In the genomic region with DNA sequence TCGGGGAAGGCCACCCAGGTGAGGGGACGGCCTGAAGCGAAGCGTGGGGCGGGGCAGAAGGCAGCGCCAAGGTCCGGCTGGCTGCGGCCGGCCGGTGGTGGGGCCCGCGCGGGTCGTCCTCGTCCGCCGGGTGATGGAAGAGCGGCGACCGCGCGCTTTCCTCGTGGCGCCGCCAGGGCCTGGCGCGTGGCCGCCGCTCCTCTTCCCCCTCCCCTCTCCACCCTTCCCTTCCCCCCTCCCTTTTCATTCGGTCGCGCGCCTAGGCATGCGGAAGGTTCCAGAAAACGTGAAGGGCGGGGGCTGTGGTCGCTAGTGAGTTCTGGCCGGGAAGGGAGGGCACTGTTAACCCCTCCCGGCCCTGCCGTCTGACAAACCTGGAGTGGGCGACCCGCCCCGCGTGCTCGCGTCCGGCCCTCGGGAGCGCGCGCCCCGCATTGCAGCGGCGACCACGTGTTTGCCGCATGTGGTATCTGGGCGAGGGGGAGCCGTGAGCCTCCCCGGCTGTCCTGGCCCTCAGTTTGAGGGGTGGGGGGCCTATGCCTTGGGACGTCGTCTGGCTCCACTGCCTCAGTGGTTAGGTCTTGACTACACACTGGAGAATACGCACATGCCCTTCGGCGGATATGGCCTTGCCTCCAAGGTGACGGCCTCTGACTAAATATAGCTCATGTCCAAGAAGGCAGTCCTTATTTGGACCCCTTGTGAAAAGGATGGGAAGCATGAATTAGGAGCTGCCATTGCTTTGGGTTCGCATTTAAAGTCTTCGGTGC, we compare ENCODE assay signal across 8 cellular contexts. TPM values are rescaled to one million over a fixed set of nuclear protein-coding genes. Genes with fewer than 3 reads are reported as not detected.
DNase-seq lines count a peak whose midpoint lies in the region; ATAC-seq and TF ChIP-seq lines count a peak whose summit lies in the region.

No MANE protein-coding gene starts in this region.

- no peaks in the 10 kb centered on the region for H3K9me2 ChIP-seq in PC-3 (replicated peaks; ENCODE audit: low read length)
- H3K9me2 ChIP-seq in neural cell (ENCODE audit: insufficient read depth, low read length): no peaks in the 10 kb centered on the region

- TF ChIP-seq CTCF in AG04449 (IDR thresholded peaks at IDR 0.05; ENCODE audit: insufficient read depth, low read length, missing control alignments) (no peak), PC-3 (conservative IDR thresholded peaks at IDR 0.05; ENCODE audit: low read depth, low read length) (no peak), neural cell (IDR thresholded peaks at IDR 0.05; ENCODE audit: poor library complexity, severe bottlenecking) (no peak), stomach (IDR thresholded peaks at IDR 0.05) (no peak)

- H3K36me3 ChIP-seq in PC-3 (ENCODE audit: low read depth, low read length) (peaks cover 45% of the 10 kb centered on the region), neural cell (ENCODE audit: insufficient read depth, low read length) (peaks cover 17% of the 10 kb centered on the region), stomach (peaks cover 30 to 42% (median 39%) of the 10 kb centered on the region in 4 donors)

- H3F3A ChIP-seq in PC-3 (ENCODE audit: low read length, unreplicated experiment): peaks cover 43% of the 10 kb centered on the region
- peaks cover 6% of the 10 kb centered on the region for H3F3A ChIP-seq in neural cell (ENCODE audit: insufficient read depth, low read length, poor library complexity, severe bottlenecking)

- H3K27ac Mint-ChIP-seq in activated T-helper 2 cell treated with anti-CD3 and anti-CD28 coated beads, Interferon-gamma antibody, Interleukin-2, Interleukin-4, amounts not matched to agents 10 μg/mL and 5 μg/mL and 100 μg/mL, durations not matched to agents 14 hours and 24 hours and 36 hours: peak overlapping the region; percentile 97

- no peak for TF ChIP-seq RAD21 in neural cell (conservative IDR thresholded peaks at IDR 0.05)

- peaks cover 64% of the 10 kb centered on the region for H3K36me3 Mint-ChIP-seq in activated T-helper 2 cell treated with anti-CD3 and anti-CD28 coated beads, Interferon-gamma antibody, Interleukin-2, Interleukin-4, amounts not matched to agents 10 μg/mL and 5 μg/mL and 100 μg/mL, durations not matched to agents 14 hours and 24 hours and 36 hours (ENCODE audit: low read depth)

- WGBS in stomach, 5 donors: 0 to 1% (median 0%) methylated on average over 38 to 67 of the region's 67 CpGs

- peak overlapping the region; percentile 97 for H3K27ac ChIP-seq in PC-3 (ENCODE audit: low read length)
- H3K27ac ChIP-seq in neural cell (ENCODE audit: low read length): peak overlapping the region; percentile 98
- H3K27ac ChIP-seq in stomach: peak overlapping the region; percentile 95 to 100 (median 99)

- H2AFZ ChIP-seq in PC-3 (ENCODE audit: low read length) (no peak overlapping the region), neural cell (ENCODE audit: low read depth, low read length) (no peak overlapping the region)

- intact Hi-C loops in PC-3 (cut with micrococcal nuclease) (no loop called here), stomach (cut with DNase I; ENCODE audit: low total_unique reads) (no loop called here)
- intact Hi-C loops in activated T-helper 2 cell treated with anti-CD3 and anti-CD28 coated beads, Interferon-gamma antibody, Interleukin-2, Interleukin-4, amounts not matched to agents 10 μg/mL and 5 μg/mL and 100 μg/mL, durations not matched to agents 14 hours and 24 hours and 36 hours (cut with micrococcal nuclease): loop anchor here (1.0 to 5.0 kb wide), 5 partner anchors 21 to 213 kb away; a partner anchor contains a TSS

- H3K4me1 ChIP-seq in PC-3 (ENCODE audit: insufficient read depth, low read length) (peaks cover 48% of the 10 kb centered on the region), stomach (peaks cover 38 to 68% (median 58%) of the 10 kb centered on the region in 4 donors)

- peak overlapping the region; percentile 99 for H3K4me2 ChIP-seq in PC-3 (ENCODE audit: low read length)
- peak overlapping the region; percentile 85 for H3K4me2 ChIP-seq in neural cell (ENCODE audit: low read length)

- peaks cover 49% of the 10 kb centered on the region for H3K4me1 Mint-ChIP-seq in activated T-helper 2 cell treated with anti-CD3 and anti-CD28 coated beads, Interferon-gamma antibody, Interleukin-2, Interleukin-4, amounts not matched to agents 10 μg/mL and 5 μg/mL and 100 μg/mL, durations not matched to agents 14 hours and 24 hours and 36 hours (ENCODE audit: low read depth)

- H3K9ac ChIP-seq in PC-3 (ENCODE audit: low read length) (peak overlapping the region; percentile 100), neural cell (ENCODE audit: low read length) (peak overlapping the region; percentile 99)

- no TSS peak for BruUV-seq in PC-3 (replicated peaks; lab: Mats Ljungman, UMichigan)

- H4K20me1 ChIP-seq in PC-3 (ENCODE audit: low read length): peaks cover 51% of the 10 kb centered on the region
- H4K20me1 ChIP-seq in neural cell (ENCODE audit: insufficient read depth): peaks cover 23% of the 10 kb centered on the region

- POLR2A ChIA-PET in AG04449 (lab: Yijun Ruan, JAX): interaction anchor here (0.6 to 5.7 kb wide), 42 partner anchors 9 to 212 kb away, joined by 3 to 103 read pairs (median 6); a partner anchor contains a TSS
- POLR2A ChIA-PET in PC-3 (lab: Charles Lee; ENCODE audit: unreplicated experiment): interaction anchor here (0.6 to 3.5 kb wide), 9 partner anchors 9 to 120 kb away, joined by 3 to 27 read pairs (median 4); a partner anchor contains a TSS

- H3K79me2 ChIP-seq in PC-3 (ENCODE audit: low read length) (peaks cover 74% of the 10 kb centered on the region), neural cell (replicated peaks; ENCODE audit: insufficient read depth, low read length) (peaks cover 39% of the 10 kb centered on the region)

- CTCF ChIA-PET in AG04449 (lab: Yijun Ruan, JAX): interaction anchor here (0.8 to 30.0 kb wide), 11 partner anchors 9 to 471 kb away, joined by 3 to 922 read pairs (median 4); a partner anchor contains a TSS
- CTCF ChIA-PET in PC-3 (lab: Charles Lee): interaction anchor here (0.6 to 1.9 kb wide), 3 partner anchors 12 to 118 kb away, joined by 3 to 8 read pairs (median 4); no protein-coding TSS in a partner anchor

- ATAC-seq in GM18520 (IDR thresholded peaks at IDR 0.05; ENCODE audit: unreplicated experiment) (peak; percentile 26), HG03097 (IDR thresholded peaks at IDR 0.05; ENCODE audit: low FRiP score, unreplicated experiment) (peak; percentile 34), PC-3 (peak; percentile 6)

- TF ChIP-seq EP300 in neural cell (conservative IDR thresholded peaks at IDR 0.05; ENCODE audit: poor library complexity, severe bottlenecking) (no peak), stomach (IDR thresholded peaks at IDR 0.05) (peak; percentile 14)

- H3K9me3 ChIP-seq in PC-3 (ENCODE audit: low read length) (no peaks in the 10 kb centered on the region), neural cell (ENCODE audit: low read length) (no peaks in the 10 kb centered on the region), stomach (no peaks in the 10 kb centered on the region)

- H3K27me3 Mint-ChIP-seq in activated T-helper 2 cell treated with anti-CD3 and anti-CD28 coated beads, Interferon-gamma antibody, Interleukin-2, Interleukin-4, amounts not matched to agents 10 μg/mL and 5 μg/mL and 100 μg/mL, durations not matched to agents 14 hours and 24 hours and 36 hours (ENCODE audit: low read depth): no peaks in the 10 kb centered on the region

- TF ChIP-seq POLR2A in stomach (IDR thresholded peaks at IDR 0.05): no peak

- DNase-seq in AG04449 (ENCODE audit: low read depth, low spot score) (no peak), PC-3 (peak; percentile 53), fibroblast of the conjunctiva (ENCODE audit: low read depth) (peak; percentile 48), stomach (peak; percentile 64)
- peak; percentile 75 for DNase-seq in activated T-helper 2 cell treated with anti-CD3 and anti-CD28 coated beads, Interferon-gamma antibody, Interleukin-2, Interleukin-4, amounts not matched to agents 10 μg/mL and 5 μg/mL and 100 μg/mL, durations not matched to agents 14 hours and 24 hours and 36 hours (ENCODE audit: low spot score)

- H3K27me3 ChIP-seq in PC-3 (ENCODE audit: low read length): no peaks in the 10 kb centered on the region
- no peaks in the 10 kb centered on the region for H3K27me3 ChIP-seq in neural cell (ENCODE audit: insufficient read depth, low read depth, low read length)
- no peaks in the 10 kb centered on the region for H3K27me3 ChIP-seq in stomach

- H3K4me3 ChIP-seq in AG04449 (ENCODE audit: low read depth, low read length): peak overlapping the region; percentile 99
- H3K4me3 ChIP-seq in PC-3 (ENCODE audit: low read length): peak overlapping the region; percentile 95
- peak overlapping the region; percentile 91 for H3K4me3 ChIP-seq in neural cell (ENCODE audit: low read length)
- peak overlapping the region; percentile 81 to 94 (median 90) for H3K4me3 ChIP-seq in stomach

- H3K9me3 Mint-ChIP-seq in activated T-helper 2 cell treated with anti-CD3 and anti-CD28 coated beads, Interferon-gamma antibody, Interleukin-2, Interleukin-4, amounts not matched to agents 10 μg/mL and 5 μg/mL and 100 μg/mL, durations not matched to agents 14 hours and 24 hours and 36 hours: no peaks in the 10 kb centered on the region

- H3K4me3 Mint-ChIP-seq in activated T-helper 2 cell treated with anti-CD3 and anti-CD28 coated beads, Interferon-gamma antibody, Interleukin-2, Interleukin-4, amounts not matched to agents 10 μg/mL and 5 μg/mL and 100 μg/mL, durations not matched to agents 14 hours and 24 hours and 36 hours (ENCODE audit: low read depth): peak overlapping the region; percentile 97

RNA-seq across cellular contexts. Expression of a gene that starts 0.6 kb away (rescaled TPM):
- total RNA-seq in PC-3 (2014; rRNA removed): 304 and 309 TPM in 2 replicates
- total RNA-seq in activated T-helper 2 cell treated with anti-CD3 and anti-CD28 coated beads, Interferon-gamma antibody, Interleukin-2, Interleukin-4, amounts not matched to agents 10 μg/mL and 5 μg/mL and 100 μg/mL, durations not matched to agents 14 hours and 24 hours and 36 hours: 395 and 403 TPM in 2 replicates
- polyA plus RNA-seq in neural cell: 230 and 233 TPM in 2 replicates
- polyA minus RNA-seq in neural cell: 126 and 143 TPM in 2 replicates
- total RNA-seq in stomach: 100 to 1,000 TPM in 3 of 5 donors, 10 to 100 TPM in 2; 88.7 to 278 (median 190) TPM
- polyA plus RNA-seq in stomach: 100 to 1,000 TPM in 1 of 3 donors, 10 to 100 TPM in 2; 73.3 to 107 (median 91.2) TPM

RNA-seq across cellular contexts. Expression of a gene that starts 21.7 kb away (rescaled TPM):
- total RNA-seq in PC-3 (2014; rRNA removed) (34.8 and 46.7 TPM in 2 replicates), stomach (10 to 100 TPM; 12.2 to 87.5 (median 19.6) TPM)
- total RNA-seq in activated T-helper 2 cell treated with anti-CD3 and anti-CD28 coated beads, Interferon-gamma antibody, Interleukin-2, Interleukin-4, amounts not matched to agents 10 μg/mL and 5 μg/mL and 100 μg/mL, durations not matched to agents 14 hours and 24 hours and 36 hours: 25.1 and 27.0 TPM in 2 replicates
- polyA plus RNA-seq in neural cell (33.9 and 41.4 TPM in 2 replicates), stomach (10 to 100 TPM in 2 of 3 donors, 1 to 10 TPM in 1; 5.2 to 15.1 (median 14.9) TPM)
- 25.1 and 25.2 TPM in 2 replicates for polyA minus RNA-seq in neural cell

RNA-seq across cellular contexts. Expression of a gene that starts 37.8 kb away (rescaled TPM):
- total RNA-seq in PC-3 (2014; rRNA removed) (141 and 142 TPM in 2 replicates), stomach (100 to 1,000 TPM in 2 of 5 donors, 10 to 100 TPM in 1, 1 to 10 TPM in 1, not detected in 1; 2.2 to 191 (median 79.6) TPM)
- total RNA-seq in activated T-helper 2 cell treated with anti-CD3 and anti-CD28 coated beads, Interferon-gamma antibody, Interleukin-2, Interleukin-4, amounts not matched to agents 10 μg/mL and 5 μg/mL and 100 μg/mL, durations not matched to agents 14 hours and 24 hours and 36 hours: 99.7 and 101 TPM in 2 replicates
- polyA plus RNA-seq in neural cell (not detected in 2 replicates), stomach (100 to 1,000 TPM; 358 to 568 (median 435) TPM)
- polyA minus RNA-seq in neural cell: not detected in 2 replicates

RNA-seq across cellular contexts. Expression of a gene that starts 44.7 kb away (rescaled TPM):
- total RNA-seq in PC-3 (2014; rRNA removed) (0.40 TPM in 1 of 2 replicates, not detected in the other), stomach (10 to 100 TPM in 4 of 5 donors, 1 to 10 TPM in 1; 7.7 to 82.6 (median 29.5) TPM)
- 41.0 and 41.3 TPM in 2 replicates for total RNA-seq in activated T-helper 2 cell treated with anti-CD3 and anti-CD28 coated beads, Interferon-gamma antibody, Interleukin-2, Interleukin-4, amounts not matched to agents 10 μg/mL and 5 μg/mL and 100 μg/mL, durations not matched to agents 14 hours and 24 hours and 36 hours
- polyA plus RNA-seq in neural cell (not detected in 2 replicates), stomach (10 to 100 TPM; 87.7 to 95.1 (median 90.4) TPM)
- not detected in 2 replicates for polyA minus RNA-seq in neural cell

RNA-seq across cellular contexts. Expression of a gene that starts 56.0 kb away (rescaled TPM):
- total RNA-seq in PC-3 (2014; rRNA removed) (170 and 225 TPM in 2 replicates), stomach (100 to 1,000 TPM in 1 of 5 donors, 10 to 100 TPM in 3, not detected in 1; 11.3 to 143 (median 79.1) TPM)
- 130 and 134 TPM in 2 replicates for total RNA-seq in activated T-helper 2 cell treated with anti-CD3 and anti-CD28 coated beads, Interferon-gamma antibody, Interleukin-2, Interleukin-4, amounts not matched to agents 10 μg/mL and 5 μg/mL and 100 μg/mL, durations not matched to agents 14 hours and 24 hours and 36 hours
- polyA plus RNA-seq in neural cell (296 and 330 TPM in 2 replicates), stomach (100 to 1,000 TPM; 217 to 272 (median 223) TPM)
- polyA minus RNA-seq in neural cell: 58.9 and 65.4 TPM in 2 replicates
